In the genomic region with DNA sequence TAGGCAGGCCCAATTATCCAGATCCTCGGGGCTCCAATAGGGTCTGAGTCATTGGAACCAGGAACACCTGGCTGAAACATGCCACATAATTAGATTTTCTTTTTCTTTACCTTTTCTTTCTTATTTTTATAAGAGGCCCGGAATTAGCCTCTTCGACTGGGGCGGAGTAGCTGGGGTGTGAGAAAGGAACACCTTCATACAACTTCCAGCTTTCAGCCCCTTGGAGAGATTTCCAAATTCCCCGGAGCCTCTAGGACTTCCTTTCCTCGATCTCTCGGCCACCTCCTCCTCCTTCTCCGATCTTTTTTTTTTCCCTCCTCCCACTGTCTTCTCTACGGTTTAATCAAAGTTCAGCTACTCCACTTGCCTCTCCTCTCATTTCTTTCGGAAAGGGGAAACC, we compare ENCODE assay signal across 8 cellular contexts.
A peak's percentile ranks its signal among the peaks of the same experiment; 100 is the strongest.
DNase-seq lines count a peak whose midpoint lies in the region; ATAC-seq and TF ChIP-seq lines count a peak whose summit lies in the region.
"Not testable (repeated sequence)": the region's sequence is repeated elsewhere in the genome, so short reads cannot be mapped to it uniquely, and the experiment has no call there.

No MANE protein-coding gene starts in this region.

- H3K9me3 ChIP-seq in Panc1 (ENCODE audit: control insufficient read depth, insufficient read depth, low read depth, low read length); hepatocyte (ENCODE audit: low read depth); tibial nerve: not testable (repeated sequence)

- H3K4me2 ChIP-seq in hepatocyte: not testable (repeated sequence)

- H3K9me3 Mint-ChIP-seq in Calu3 (ENCODE audit: low read depth, unreplicated experiment); nephron: not testable (repeated sequence)

- H3K27me3 Mint-ChIP-seq in Calu3 (ENCODE audit: unreplicated experiment); nephron (ENCODE audit: low read depth): not testable (repeated sequence)

- POLR2A ChIA-PET in Panc1 (lab: Charles Lee): not testable (repeated sequence)

- TF ChIP-seq POLR2A in tibial nerve (IDR thresholded peaks at IDR 0.05): not testable (repeated sequence)

- CTCF ChIA-PET in Calu3 (lab: Charles Lee); Panc1 (lab: Charles Lee): not testable (repeated sequence)

- intact Hi-C loops in Calu3 (cut with micrococcal nuclease; ENCODE audit: unreplicated experiment); Panc1 (cut with micrococcal nuclease; ENCODE audit: unreplicated experiment): not testable (repeated sequence)

- ATAC-seq in Panc1: not testable (repeated sequence)

- H3K27ac Mint-ChIP-seq in Calu3 (ENCODE audit: unreplicated experiment): not testable (repeated sequence)
- H3K27ac Mint-ChIP-seq in nephron: peak overlapping the region; percentile 76 to 92 (median 77)

- H3K4me1 Mint-ChIP-seq in Calu3 (ENCODE audit: low read depth, unreplicated experiment); nephron: not testable (repeated sequence)

- not testable (repeated sequence) for H3K4me1 ChIP-seq in Panc1 (ENCODE audit: control insufficient read depth, insufficient read depth, low read length); hepatocyte (ENCODE audit: insufficient read depth); tibial nerve

- not testable (repeated sequence) for TF ChIP-seq EP300 in tibial nerve (IDR thresholded peaks at IDR 0.05)

- H3K4me3 ChIP-seq in Panc1 (ENCODE audit: low read depth in 2 of 2, low read length in 2 of 2); hepatocyte; tibial nerve: not testable (repeated sequence)

- not testable (repeated sequence) for H4K20me1 ChIP-seq in hepatocyte (ENCODE audit: insufficient read depth, poor library complexity, severe bottlenecking)

- not testable (repeated sequence) for H3K36me3 Mint-ChIP-seq in Calu3 (ENCODE audit: insufficient read depth, unreplicated experiment); nephron (ENCODE audit: low read depth)

- not testable (repeated sequence) for H3K9me2 ChIP-seq in hepatocyte (replicated peaks; ENCODE audit: insufficient read depth)

- TF ChIP-seq CTCF in Calu3 (IDR thresholded peaks at IDR 0.05; ENCODE audit: unreplicated experiment); Panc1 (IDR thresholded peaks at IDR 0.05); hepatocyte (IDR thresholded peaks at IDR 0.05; ENCODE audit: poor library complexity); nephron (IDR thresholded peaks at IDR 0.05; ENCODE audit: unreplicated experiment in 3 of 3); tibial nerve (IDR thresholded peaks at IDR 0.05): not testable (repeated sequence)

- DNase-seq in Calu3 (peak; percentile 24), amniotic epithelial cell (ENCODE audit: low read depth) (peak; percentile 15), ecto neural progenitor cell (ENCODE audit: low spot score) (peak; percentile 16), hepatocyte (ENCODE audit: low spot score) (peak; percentile 3), renal cortical epithelial cell (ENCODE audit: low read depth) (peak; percentile 10), tibial nerve (ENCODE audit: low spot score in 2 of 2) (peak; percentile 4 to 10)
- not testable (repeated sequence) for DNase-seq in Panc1 (ENCODE audit: low read depth, low spot score)

- H3K4me3 Mint-ChIP-seq in Calu3 (ENCODE audit: low read depth, unreplicated experiment): peak overlapping the region; percentile 43
- H3K4me3 Mint-ChIP-seq in nephron: peak overlapping the region; percentile 62 to 74 (median 68)

- H2AFZ ChIP-seq in hepatocyte: not testable (repeated sequence)

- not testable (repeated sequence) for H3K36me3 ChIP-seq in Panc1 (ENCODE audit: control insufficient read depth, insufficient read depth, low read length); hepatocyte (replicated peaks; ENCODE audit: insufficient read depth, low read depth); tibial nerve

- H3K27me3 ChIP-seq in Panc1 (ENCODE audit: control insufficient read depth, insufficient read depth, low read length); hepatocyte; tibial nerve: not testable (repeated sequence)

- TSS peak; percentile 33 for BruUV-seq in Calu3 (replicated peaks; lab: Mats Ljungman, UMichigan)
- BruUV-seq in Panc1 (replicated peaks; lab: Mats Ljungman, UMichigan): TSS peak; percentile 84

- in situ Hi-C loops in Panc1 (cut with HindIII; ENCODE audit: low pct_unique_long_range_greater_than_20kb, low sequenced_read_pairs): not testable (repeated sequence)

- H3K79me2 ChIP-seq in hepatocyte: not testable (repeated sequence)

- WGBS in hepatocyte (ENCODE audit: low lambda C conversion rate, missing lambda C conversion rate): 49% methylated on average over 7 of the region's 10 CpGs
- 13 to 38% methylated on average over 5 to 8 of the region's 10 CpGs for WGBS in tibial nerve, 2 donors

- H3K27ac ChIP-seq in Panc1 (ENCODE audit: low read length); hepatocyte: not testable (repeated sequence)
- H3K27ac ChIP-seq in tibial nerve: peak overlapping the region in 1 of 4 donors; percentile 62
